1 cellular context compared by ENCODE assay signal in the genomic region with DNA sequence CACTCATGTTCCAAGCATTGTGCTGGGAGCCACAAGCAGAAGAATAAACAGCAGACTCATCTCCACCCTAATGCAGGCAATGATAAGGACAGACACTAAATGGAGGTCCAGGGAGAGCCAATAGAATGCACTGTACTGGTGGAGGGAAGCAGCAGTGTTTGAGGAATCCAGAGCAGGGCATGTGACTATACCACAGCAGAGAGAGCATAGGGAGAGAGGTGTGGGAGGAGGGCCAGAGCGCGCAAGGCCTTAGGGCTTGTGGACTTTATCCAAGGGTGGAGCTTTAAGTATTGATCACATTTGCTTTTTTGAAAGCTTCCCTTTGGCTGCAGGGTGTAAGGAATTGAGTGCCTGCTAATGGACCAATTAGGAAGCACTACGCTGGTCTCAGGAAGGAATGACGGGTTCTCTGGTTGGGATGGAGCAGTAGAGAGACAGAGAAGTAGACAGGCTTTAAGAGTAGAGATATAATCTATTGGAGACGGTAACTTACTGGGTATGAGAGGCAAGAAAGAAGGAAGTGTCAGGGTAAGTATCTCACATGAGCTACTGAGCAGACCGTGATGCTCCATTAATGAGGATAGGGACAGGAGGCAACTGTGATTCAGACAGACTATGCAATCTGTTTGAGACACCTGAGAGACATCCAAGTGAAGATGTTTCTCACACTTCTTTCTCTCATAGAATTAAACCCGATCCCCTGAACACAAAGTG.
TF ChIP-seq lines count a peak whose summit lies in the region.

No MANE protein-coding gene starts in this region.

TF ChIP-seq in HepG2, 621 proteins besides CTCF, POLR2A, EP300 and RAD21 (continued from another document and continues in another):
- TF ChIP-seq ZNF557 (CRISPR knock-in tag; IDR thresholded peaks at IDR 0.05) (no peak), REXO4 (CRISPR knock-in tag; IDR thresholded peaks at IDR 0.05; ENCODE audit: borderline replicate concordance) (no peak), NPAS2 (CRISPR knock-in tag; IDR thresholded peaks at IDR 0.05; ENCODE audit: borderline replicate concordance) (no peak), SP140L (CRISPR knock-in tag; IDR thresholded peaks at IDR 0.05; ENCODE audit: borderline replicate concordance) (no peak; the same call in 1 of the 2 replicates), ZBTB7B (CRISPR knock-in tag; IDR thresholded peaks at IDR 0.05) (no peak), ZNF546 (CRISPR knock-in tag; conservative IDR thresholded peaks at IDR 0.05) (no peak), MAZ (IDR thresholded peaks at IDR 0.05; ENCODE audit: borderline replicate concordance, low read depth, low read length) (0 out of 2 replicates have a peak, but pooled peaks have one; percentile 26), MAZ (CRISPR knock-in tag; IDR thresholded peaks at IDR 0.05; ENCODE audit: low read depth) (0 out of 2 replicates have a peak, but pooled peaks have one; percentile 21), ZNF841 (CRISPR knock-in tag; IDR thresholded peaks at IDR 0.05; ENCODE audit: borderline replicate concordance) (no peak), ZBTB7A (CRISPR knock-in tag; IDR thresholded peaks at IDR 0.05) (no peak), ZNF234 (CRISPR knock-in tag; conservative IDR thresholded peaks at IDR 0.05) (no peak), ZMYM4 (CRISPR knock-in tag; IDR thresholded peaks at IDR 0.05) (peak; percentile 91), ELF1 (CRISPR knock-in tag; IDR thresholded peaks at IDR 0.05) (no peak), CHCHD3 (CRISPR knock-in tag; IDR thresholded peaks at IDR 0.05) (no peak), ZBTB21 (CRISPR knock-in tag; IDR thresholded peaks at IDR 0.05) (no peak), ZNF274 (CRISPR knock-in tag; IDR thresholded peaks at IDR 0.05) (no peak), JARID2 (CRISPR knock-in tag; IDR thresholded peaks at IDR 0.05; ENCODE audit: insufficient replicate concordance) (no peak), NFATC3 (CRISPR knock-in tag; IDR thresholded peaks at IDR 0.05) (no peak), NFKBIZ (CRISPR knock-in tag; IDR thresholded peaks at IDR 0.05) (no peak), GFI1 (CRISPR knock-in tag; IDR thresholded peaks at IDR 0.05; ENCODE audit: borderline replicate concordance) (no peak), RBFOX2 (IDR thresholded peaks at IDR 0.05; ENCODE audit: low read depth, low read length) (no peak), ZNF776 (CRISPR knock-in tag; IDR thresholded peaks at IDR 0.05) (no peak), PHF20 (CRISPR knock-in tag; IDR thresholded peaks at IDR 0.05) (no peak), ZBTB8A (CRISPR knock-in tag; IDR thresholded peaks at IDR 0.05; ENCODE audit: borderline replicate concordance, low read depth) (no peak), EHMT2 (IDR thresholded peaks at IDR 0.05; ENCODE audit: borderline replicate concordance, low read depth, low read length) (no peak; the same call in 1 of the 2 replicates), ZNF136 (CRISPR knock-in tag; IDR thresholded peaks at IDR 0.05; ENCODE audit: low read depth) (no peak), SIN3A (IDR thresholded peaks at IDR 0.05; ENCODE audit: borderline replicate concordance, low read depth, low read length) (no peak), ZNF644 (CRISPR knock-in tag; IDR thresholded peaks at IDR 0.05; ENCODE audit: low read depth) (peak; percentile 59; the same call in 1 of the 2 replicates), NCOR1 (IDR thresholded peaks at IDR 0.05; ENCODE audit: borderline replicate concordance, low read length) (peak; percentile 31; the same call in 1 of the 2 replicates), ZNF598 (CRISPR knock-in tag; IDR thresholded peaks at IDR 0.05; ENCODE audit: borderline replicate concordance) (no peak), ZNF10 (CRISPR knock-in tag; IDR thresholded peaks at IDR 0.05; ENCODE audit: borderline replicate concordance, low read depth) (no peak), RCOR2 (CRISPR knock-in tag; IDR thresholded peaks at IDR 0.05) (no peak), SMARCC2 (IDR thresholded peaks at IDR 0.05) (no peak), ZNF781 (CRISPR knock-in tag; IDR thresholded peaks at IDR 0.05; ENCODE audit: borderline replicate concordance, not compliant biosample characterization) (no peak), ZNF292 (CRISPR knock-in tag; IDR thresholded peaks at IDR 0.05; ENCODE audit: borderline replicate concordance, low read depth) (peak; percentile 79; the same call in 1 of the 2 replicates), HOXA7 (CRISPR knock-in tag; IDR thresholded peaks at IDR 0.05) (no peak), HNF4G (IDR thresholded peaks at IDR 0.05; ENCODE audit: borderline replicate concordance, low read depth, low read length) (peak; percentile 75), HNF4G (CRISPR knock-in tag; IDR thresholded peaks at IDR 0.05; ENCODE audit: borderline replicate concordance, low read depth) (peak; percentile 71; the same call in 1 of the 2 replicates)
- TF ChIP-seq, protein P1, sequence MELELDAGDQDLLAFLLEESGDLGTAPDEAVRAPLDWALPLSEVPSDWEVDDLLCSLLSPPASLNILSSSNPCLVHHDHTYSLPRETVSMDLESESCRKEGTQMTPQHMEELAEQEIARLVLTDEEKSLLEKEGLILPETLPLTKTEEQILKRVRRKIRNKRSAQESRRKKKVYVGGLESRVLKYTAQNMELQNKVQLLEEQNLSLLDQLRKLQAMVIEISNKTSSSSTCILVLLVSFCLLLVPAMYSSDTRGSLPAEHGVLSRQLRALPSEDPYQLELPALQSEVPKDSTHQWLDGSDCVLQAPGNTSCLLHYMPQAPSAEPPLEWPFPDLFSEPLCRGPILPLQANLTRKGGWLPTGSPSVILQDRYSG (CRISPR knock-in tag; IDR thresholded peaks at IDR 0.05), result no peak
- TF ChIP-seq, protein P2, sequence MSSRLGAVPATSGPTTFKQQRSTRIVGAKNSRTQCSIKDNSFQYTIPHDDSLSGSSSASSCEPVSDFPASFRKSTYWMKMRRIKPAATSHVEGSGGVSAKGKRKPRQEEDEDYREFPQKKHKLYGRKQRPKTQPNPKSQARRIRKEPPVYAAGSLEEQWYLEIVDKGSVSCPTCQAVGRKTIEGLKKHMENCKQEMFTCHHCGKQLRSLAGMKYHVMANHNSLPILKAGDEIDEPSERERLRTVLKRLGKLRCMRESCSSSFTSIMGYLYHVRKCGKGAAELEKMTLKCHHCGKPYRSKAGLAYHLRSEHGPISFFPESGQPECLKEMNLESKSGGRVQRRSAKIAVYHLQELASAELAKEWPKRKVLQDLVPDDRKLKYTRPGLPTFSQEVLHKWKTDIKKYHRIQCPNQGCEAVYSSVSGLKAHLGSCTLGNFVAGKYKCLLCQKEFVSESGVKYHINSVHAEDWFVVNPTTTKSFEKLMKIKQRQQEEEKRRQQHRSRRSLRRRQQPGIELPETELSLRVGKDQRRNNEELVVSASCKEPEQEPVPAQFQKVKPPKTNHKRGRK (CRISPR knock-in tag; IDR thresholded peaks at IDR 0.05), result no peak
- TF ChIP-seq, protein P3, sequence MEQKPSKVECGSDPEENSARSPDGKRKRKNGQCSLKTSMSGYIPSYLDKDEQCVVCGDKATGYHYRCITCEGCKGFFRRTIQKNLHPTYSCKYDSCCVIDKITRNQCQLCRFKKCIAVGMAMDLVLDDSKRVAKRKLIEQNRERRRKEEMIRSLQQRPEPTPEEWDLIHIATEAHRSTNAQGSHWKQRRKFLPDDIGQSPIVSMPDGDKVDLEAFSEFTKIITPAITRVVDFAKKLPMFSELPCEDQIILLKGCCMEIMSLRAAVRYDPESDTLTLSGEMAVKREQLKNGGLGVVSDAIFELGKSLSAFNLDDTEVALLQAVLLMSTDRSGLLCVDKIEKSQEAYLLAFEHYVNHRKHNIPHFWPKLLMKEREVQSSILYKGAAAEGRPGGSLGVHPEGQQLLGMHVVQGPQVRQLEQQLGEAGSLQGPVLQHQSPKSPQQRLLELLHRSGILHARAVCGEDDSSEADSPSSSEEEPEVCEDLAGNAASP (CRISPR knock-in tag; IDR thresholded peaks at IDR 0.05; ENCODE audit: borderline replicate concordance), result no peak
- TF ChIP-seq, protein P4, sequence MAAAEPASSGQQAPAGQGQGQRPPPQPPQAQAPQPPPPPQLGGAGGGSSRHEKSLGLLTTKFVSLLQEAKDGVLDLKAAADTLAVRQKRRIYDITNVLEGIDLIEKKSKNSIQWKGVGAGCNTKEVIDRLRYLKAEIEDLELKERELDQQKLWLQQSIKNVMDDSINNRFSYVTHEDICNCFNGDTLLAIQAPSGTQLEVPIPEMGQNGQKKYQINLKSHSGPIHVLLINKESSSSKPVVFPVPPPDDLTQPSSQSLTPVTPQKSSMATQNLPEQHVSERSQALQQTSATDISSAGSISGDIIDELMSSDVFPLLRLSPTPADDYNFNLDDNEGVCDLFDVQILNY (CRISPR knock-in tag; conservative IDR thresholded peaks at IDR 0.05), result no peak
- TF ChIP-seq, protein P5, sequence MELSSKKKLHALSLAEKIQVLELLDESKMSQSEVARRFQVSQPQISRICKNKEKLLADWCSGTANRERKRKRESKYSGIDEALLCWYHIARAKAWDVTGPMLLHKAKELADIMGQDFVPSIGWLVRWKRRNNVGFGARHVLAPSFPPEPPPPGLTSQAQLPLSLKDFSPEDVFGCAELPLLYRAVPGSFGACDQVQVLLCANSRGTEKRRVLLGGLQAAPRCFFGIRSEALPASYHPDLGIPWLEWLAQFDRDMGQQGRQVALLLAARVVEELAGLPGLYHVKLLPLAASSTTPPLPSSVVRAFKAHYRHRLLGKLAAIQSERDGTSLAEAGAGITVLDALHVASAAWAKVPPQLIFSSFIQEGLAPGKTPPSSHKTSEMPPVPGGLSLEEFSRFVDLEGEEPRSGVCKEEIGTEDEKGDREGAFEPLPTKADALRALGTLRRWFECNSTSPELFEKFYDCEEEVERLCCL (CRISPR knock-in tag; IDR thresholded peaks at IDR 0.05; ENCODE audit: borderline replicate concordance), result no peak
- TF ChIP-seq, protein P6, sequence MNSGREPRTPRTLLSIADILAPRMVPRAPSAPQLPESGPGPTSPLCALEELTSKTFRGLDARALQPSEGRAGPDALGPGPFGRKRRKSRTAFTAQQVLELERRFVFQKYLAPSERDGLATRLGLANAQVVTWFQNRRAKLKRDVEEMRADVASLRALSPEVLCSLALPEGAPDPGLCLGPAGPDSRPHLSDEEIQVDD (CRISPR knock-in tag; IDR thresholded peaks at IDR 0.05; ENCODE audit: borderline replicate concordance), result no peak
- TF ChIP-seq, protein P7, sequence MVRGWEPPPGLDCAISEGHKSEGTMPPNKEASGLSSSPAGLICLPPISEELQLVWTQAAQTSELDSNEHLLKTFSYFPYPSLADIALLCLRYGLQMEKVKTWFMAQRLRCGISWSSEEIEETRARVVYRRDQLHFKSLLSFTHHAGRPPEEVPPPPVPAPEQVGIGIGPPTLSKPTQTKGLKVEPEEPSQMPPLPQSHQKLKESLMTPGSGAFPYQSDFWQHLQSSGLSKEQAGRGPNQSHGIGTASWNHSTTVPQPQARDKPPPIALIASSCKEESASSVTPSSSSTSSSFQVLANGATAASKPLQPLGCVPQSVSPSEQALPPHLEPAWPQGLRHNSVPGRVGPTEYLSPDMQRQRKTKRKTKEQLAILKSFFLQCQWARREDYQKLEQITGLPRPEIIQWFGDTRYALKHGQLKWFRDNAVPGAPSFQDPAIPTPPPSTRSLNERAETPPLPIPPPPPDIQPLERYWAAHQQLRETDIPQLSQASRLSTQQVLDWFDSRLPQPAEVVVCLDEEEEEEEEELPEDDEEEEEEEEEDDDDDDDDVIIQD (CRISPR knock-in tag; IDR thresholded peaks at IDR 0.05; ENCODE audit: low read depth), result peak; percentile 70; the same call in 1 of the 2 replicates
- TF ChIP-seq, protein P8, sequence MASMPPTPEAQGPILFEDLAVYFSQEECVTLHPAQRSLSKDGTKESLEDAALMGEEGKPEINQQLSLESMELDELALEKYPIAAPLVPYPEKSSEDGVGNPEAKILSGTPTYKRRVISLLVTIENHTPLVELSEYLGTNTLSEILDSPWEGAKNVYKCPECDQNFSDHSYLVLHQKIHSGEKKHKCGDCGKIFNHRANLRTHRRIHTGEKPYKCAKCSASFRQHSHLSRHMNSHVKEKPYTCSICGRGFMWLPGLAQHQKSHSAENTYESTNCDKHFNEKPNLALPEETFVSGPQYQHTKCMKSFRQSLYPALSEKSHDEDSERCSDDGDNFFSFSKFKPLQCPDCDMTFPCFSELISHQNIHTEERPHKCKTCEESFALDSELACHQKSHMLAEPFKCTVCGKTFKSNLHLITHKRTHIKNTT (CRISPR knock-in tag; IDR thresholded peaks at IDR 0.05), result no peak
- TF ChIP-seq, protein P9, sequence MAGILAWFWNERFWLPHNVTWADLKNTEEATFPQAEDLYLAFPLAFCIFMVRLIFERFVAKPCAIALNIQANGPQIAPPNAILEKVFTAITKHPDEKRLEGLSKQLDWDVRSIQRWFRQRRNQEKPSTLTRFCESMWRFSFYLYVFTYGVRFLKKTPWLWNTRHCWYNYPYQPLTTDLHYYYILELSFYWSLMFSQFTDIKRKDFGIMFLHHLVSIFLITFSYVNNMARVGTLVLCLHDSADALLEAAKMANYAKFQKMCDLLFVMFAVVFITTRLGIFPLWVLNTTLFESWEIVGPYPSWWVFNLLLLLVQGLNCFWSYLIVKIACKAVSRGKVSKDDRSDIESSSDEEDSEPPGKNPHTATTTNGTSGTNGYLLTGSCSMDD (CRISPR knock-in tag; IDR thresholded peaks at IDR 0.05), result no peak
- TF ChIP-seq, protein P10, sequence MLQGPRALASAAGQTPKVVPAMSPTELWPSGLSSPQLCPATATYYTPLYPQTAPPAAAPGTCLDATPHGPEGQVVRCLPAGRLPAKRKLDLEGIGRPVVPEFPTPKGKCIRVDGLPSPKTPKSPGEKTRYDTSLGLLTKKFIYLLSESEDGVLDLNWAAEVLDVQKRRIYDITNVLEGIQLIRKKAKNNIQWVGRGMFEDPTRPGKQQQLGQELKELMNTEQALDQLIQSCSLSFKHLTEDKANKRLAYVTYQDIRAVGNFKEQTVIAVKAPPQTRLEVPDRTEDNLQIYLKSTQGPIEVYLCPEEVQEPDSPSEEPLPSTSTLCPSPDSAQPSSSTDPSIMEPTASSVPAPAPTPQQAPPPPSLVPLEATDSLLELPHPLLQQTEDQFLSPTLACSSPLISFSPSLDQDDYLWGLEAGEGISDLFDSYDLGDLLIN (CRISPR knock-in tag; IDR thresholded peaks at IDR 0.05; ENCODE audit: borderline replicate concordance), result no peak
- TF ChIP-seq, protein P11, sequence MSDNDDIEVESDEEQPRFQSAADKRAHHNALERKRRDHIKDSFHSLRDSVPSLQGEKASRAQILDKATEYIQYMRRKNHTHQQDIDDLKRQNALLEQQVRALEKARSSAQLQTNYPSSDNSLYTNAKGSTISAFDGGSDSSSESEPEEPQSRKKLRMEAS (IDR thresholded peaks at IDR 0.05), result peak; percentile 95
- TF ChIP-seq, protein P12, sequence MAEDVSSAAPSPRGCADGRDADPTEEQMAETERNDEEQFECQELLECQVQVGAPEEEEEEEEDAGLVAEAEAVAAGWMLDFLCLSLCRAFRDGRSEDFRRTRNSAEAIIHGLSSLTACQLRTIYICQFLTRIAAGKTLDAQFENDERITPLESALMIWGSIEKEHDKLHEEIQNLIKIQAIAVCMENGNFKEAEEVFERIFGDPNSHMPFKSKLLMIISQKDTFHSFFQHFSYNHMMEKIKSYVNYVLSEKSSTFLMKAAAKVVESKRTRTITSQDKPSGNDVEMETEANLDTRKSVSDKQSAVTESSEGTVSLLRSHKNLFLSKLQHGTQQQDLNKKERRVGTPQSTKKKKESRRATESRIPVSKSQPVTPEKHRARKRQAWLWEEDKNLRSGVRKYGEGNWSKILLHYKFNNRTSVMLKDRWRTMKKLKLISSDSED (CRISPR knock-in tag; IDR thresholded peaks at IDR 0.05), result no peak
- TF ChIP-seq, protein P13, sequence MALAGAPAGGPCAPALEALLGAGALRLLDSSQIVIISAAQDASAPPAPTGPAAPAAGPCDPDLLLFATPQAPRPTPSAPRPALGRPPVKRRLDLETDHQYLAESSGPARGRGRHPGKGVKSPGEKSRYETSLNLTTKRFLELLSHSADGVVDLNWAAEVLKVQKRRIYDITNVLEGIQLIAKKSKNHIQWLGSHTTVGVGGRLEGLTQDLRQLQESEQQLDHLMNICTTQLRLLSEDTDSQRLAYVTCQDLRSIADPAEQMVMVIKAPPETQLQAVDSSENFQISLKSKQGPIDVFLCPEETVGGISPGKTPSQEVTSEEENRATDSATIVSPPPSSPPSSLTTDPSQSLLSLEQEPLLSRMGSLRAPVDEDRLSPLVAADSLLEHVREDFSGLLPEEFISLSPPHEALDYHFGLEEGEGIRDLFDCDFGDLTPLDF (CRISPR knock-in tag; IDR thresholded peaks at IDR 0.05), result no peak; the same call in 1 of the 2 replicates
